9 cellular contexts compared by ENCODE assay signal in genomic region chr11:119091966-119092879, GRCh38. TPM values are rescaled to one million over a fixed set of nuclear protein-coding genes. Genes with fewer than 3 reads are reported as not detected.
DNase-seq lines count a peak whose midpoint lies in the region; ATAC-seq, FAIRE-seq and TF ChIP-seq lines count a peak whose summit lies in the region.
"Had no signal": no experiment of that assay in that cellular context is flagged by ENCODE, and none has a peak within 500 bp of the region (broad histone marks: within the 10 kb centered on the region; RNA-seq: fewer than 3 reads in every experiment).

No MANE protein-coding gene starts in this region.

- H3K27ac ChIP-seq in CD4-positive, alpha-beta memory T cell (ENCODE audit: low read depth, low read length) = no peak overlapping the region
- H3K27ac ChIP-seq in HEK293 (ENCODE audit: extremely low read depth, low read depth, low read length) (peak overlapping the region; percentile 82), keratinocyte (ENCODE audit: control insufficient read depth, insufficient read depth, low read length) (no peak overlapping the region), Peyer's patch (no peak overlapping the region), left lung (peak overlapping the region in 1 of 2 donors; percentile 23), right atrium auricular region (no peak overlapping the region)

- no peak for TF ChIP-seq CTCF in HEK293 (tag by site-specific recombination; IDR thresholded peaks at IDR 0.05)
- no peak for TF ChIP-seq CTCF in keratinocyte (optimal IDR thresholded peaks at IDR 0.05 in 1 of 3, IDR thresholded peaks at IDR 0.05 in 1 of 3, conservative IDR thresholded peaks at IDR 0.05 in 1 of 3; ENCODE audit: extremely low read depth in 1 of 3, insufficient read depth in 2 of 3, low read length in 3 of 3)
- no peak for TF ChIP-seq CTCF in Peyer's patch (IDR thresholded peaks at IDR 0.05)
- no peak for TF ChIP-seq CTCF in left lung (IDR thresholded peaks at IDR 0.05)
- no peak for TF ChIP-seq CTCF in right atrium auricular region (IDR thresholded peaks at IDR 0.05)

- H3K36me3 ChIP-seq in CD4-positive, alpha-beta memory T cell (ENCODE audit: insufficient read depth, low read length) = peaks cover 9% of the 10 kb centered on the region
- H3K36me3 ChIP-seq in HEK293 (ENCODE audit: control insufficient read depth in 2 of 2, insufficient read depth in 1 of 2, low read length in 2 of 2) (peaks cover 0 to 73% of the 10 kb centered on the region in 2 experiments; a peak in 1 of 3 replicates), keratinocyte (ENCODE audit: control insufficient read depth in 2 of 2, extremely low read depth in 1 of 2, insufficient read depth in 2 of 2, low read length in 2 of 2) (peaks cover 29 to 33% of the 10 kb centered on the region in 2 experiments), Peyer's patch (peaks cover 0 to 14% (median 0%) of the 10 kb centered on the region in 3 donors), left lung (peaks cover 0 to 16% of the 10 kb centered on the region in 2 donors), right atrium auricular region (peaks cover 14% of the 10 kb centered on the region)

- intact Hi-C loops in CD4-positive, alpha-beta memory T cell (cut with micrococcal nuclease) = no loop called here
- intact Hi-C loops in left lung (cut with DNase I) = no loop called here

- H3K79me2 ChIP-seq in keratinocyte (ENCODE audit: control insufficient read depth, insufficient read depth, low read length) = peaks cover 37% of the 10 kb centered on the region

- peaks cover 0 to 1% of the 10 kb centered on the region in 2 donors for H3K27me3 Mint-ChIP-seq in CD4-positive, alpha-beta memory T cell
- no peaks in the 10 kb centered on the region for H3K27me3 Mint-ChIP-seq in activated CD4-positive, alpha-beta memory T cell treated with anti-CD3 and anti-CD28 coated beads, Interleukin-2, amount 10 ng/mL, durations not matched to agents 7 days and 5 days

- POLR2A ChIA-PET in CD4-positive, alpha-beta memory T cell (lab: Charles Lee; ENCODE audit: partially characterized antibody) = interaction anchor here (0.8 to 5.9 kb wide), 5 partner anchors 9 to 29 kb away, joined by 3 to 210 read pairs (median 3); partner anchors contain the start of genes C2CD2L, DPAGT1, HINFP and VPS11
- POLR2A ChIA-PET in HEK293 (lab: Yijun Ruan, JAX) = interaction anchor here (0.5 to 2.8 kb wide), 13 partner anchors 8 to 411 kb away, joined by 3 to 20 read pairs (median 4); partner anchors contain the start of genes C2CD2L, DPAGT1, HMBS and MCAM
- POLR2A ChIA-PET in activated CD4-positive, alpha-beta memory T cell treated with anti-CD3 and anti-CD28 coated beads, Interleukin-2, amount 10 ng/mL, durations not matched to agents 7 days and 5 days (lab: Charles Lee) = interaction anchor here (0.6 to 9.7 kb wide), 11 partner anchors 8 to 167 kb away, joined by 3 to 219 read pairs (median 22); partner anchors contain the start of genes C2CD2L, DPAGT1, HINFP and HMBS

- peaks cover 0 to 12% (median 0%) of the 10 kb centered on the region in 8 donors for H3K9me3 Mint-ChIP-seq in CD4-positive, alpha-beta memory T cell
- no peaks in the 10 kb centered on the region for H3K9me3 Mint-ChIP-seq in activated CD4-positive, alpha-beta memory T cell treated with anti-CD3 and anti-CD28 coated beads, Interleukin-2, amount 10 ng/mL, durations not matched to agents 7 days and 5 days

- H3K4me3 ChIP-seq in CD4-positive, alpha-beta memory T cell (ENCODE audit: low read length in 2 of 2) = no peak overlapping the region
- H3K4me3 ChIP-seq in HEK293 (ENCODE audit: low read depth, low read length) = peak overlapping the region; percentile 98
- H3K4me3 ChIP-seq in keratinocyte (ENCODE audit: control insufficient read depth in 2 of 3, extremely low read depth in 1 of 3, insufficient read depth in 2 of 3, low read depth in 1 of 3, low read length in 3 of 3) = no peak overlapping the region
- H3K4me3 ChIP-seq in Peyer's patch = no peak overlapping the region
- H3K4me3 ChIP-seq in left lung = no peak overlapping the region
- no peak overlapping the region for H3K4me3 ChIP-seq in right atrium auricular region

- DNase-seq in CD4-positive, alpha-beta memory T cell = no peak
- no peak for DNase-seq in activated CD4-positive, alpha-beta memory T cell treated with anti-CD3 and anti-CD28 coated beads, Interleukin-2, amount 10 ng/mL, durations not matched to agents 7 days and 5 days
- DNase-seq in keratinocyte (ENCODE audit: low read depth, low spot score) (no peak), Peyer's patch (no peak), GM19239 (ENCODE audit: insufficient read length, low spot score) (no peak), left lung (no peak), right atrium auricular region (ENCODE audit: low spot score) (no peak)

- H3K9ac ChIP-seq in keratinocyte (ENCODE audit: control insufficient read depth, extremely low read depth, insufficient read depth, low read length) = no peak overlapping the region

- H3K36me3 Mint-ChIP-seq in CD4-positive, alpha-beta memory T cell = peaks cover 5 to 26% of the 10 kb centered on the region in 2 donors
- H3K36me3 Mint-ChIP-seq in activated CD4-positive, alpha-beta memory T cell treated with anti-CD3 and anti-CD28 coated beads, Interleukin-2, amount 10 ng/mL, durations not matched to agents 7 days and 5 days (ENCODE audit: low read depth) = peaks cover 55% of the 10 kb centered on the region

- no peaks in the 10 kb centered on the region for H4K20me1 ChIP-seq in keratinocyte (ENCODE audit: control insufficient read depth, extremely low read depth, insufficient read depth, low read length)

- H3K27ac Mint-ChIP-seq in CD4-positive, alpha-beta memory T cell = peak overlapping the region in 4 of 7 donors; percentile 15 to 93 (median 48)
- peak overlapping the region; percentile 65 for H3K27ac Mint-ChIP-seq in activated CD4-positive, alpha-beta memory T cell treated with anti-CD3 and anti-CD28 coated beads, Interleukin-2, amount 10 ng/mL, durations not matched to agents 7 days and 5 days

- FAIRE-seq in keratinocyte (lab: Jason Lieb, UNC) (no peak), GM19239 (lab: Jason Lieb, UNC) (no peak)
- FAIRE-seq: endometrium had no signal

- no peaks in the 10 kb centered on the region for H3K9me3 ChIP-seq in CD4-positive, alpha-beta memory T cell (ENCODE audit: control insufficient read depth in 1 of 2, low read length in 2 of 2)
- H3K9me3 ChIP-seq in HEK293 (ENCODE audit: control insufficient read depth, insufficient read depth, low read depth, low read length) = no peaks in the 10 kb centered on the region
- H3K9me3 ChIP-seq in keratinocyte (ENCODE audit: control insufficient read depth, low read depth, low read length) = no peaks in the 10 kb centered on the region
- no peaks in the 10 kb centered on the region for H3K9me3 ChIP-seq in Peyer's patch
- no peaks in the 10 kb centered on the region for H3K9me3 ChIP-seq in left lung
- H3K9me3 ChIP-seq in right atrium auricular region = no peaks in the 10 kb centered on the region

- peaks cover 27% of the 10 kb centered on the region for H3K4me1 ChIP-seq in CD4-positive, alpha-beta memory T cell (ENCODE audit: insufficient read depth, low read length)
- H3K4me1 ChIP-seq in HEK293 (ENCODE audit: control insufficient read depth, insufficient read depth, low read length) (no peaks in the 10 kb centered on the region), keratinocyte (ENCODE audit: control insufficient read depth, extremely low read depth, insufficient read depth, low read length) (peaks cover 25% of the 10 kb centered on the region), Peyer's patch (peaks cover 0 to 21% (median 8%) of the 10 kb centered on the region in 4 donors), left lung (peaks cover 17 to 48% of the 10 kb centered on the region in 2 donors), right atrium auricular region (peaks cover 0 to 26% of the 10 kb centered on the region in 2 donors)

- H3K4me1 Mint-ChIP-seq in CD4-positive, alpha-beta memory T cell = peaks cover 16 to 45% (median 24%) of the 10 kb centered on the region in 4 donors
- peaks cover 75% of the 10 kb centered on the region for H3K4me1 Mint-ChIP-seq in activated CD4-positive, alpha-beta memory T cell treated with anti-CD3 and anti-CD28 coated beads, Interleukin-2, amount 10 ng/mL, durations not matched to agents 7 days and 5 days

- no peak for ATAC-seq in left lung

- no peaks in the 10 kb centered on the region for H3K27me3 ChIP-seq in CD4-positive, alpha-beta memory T cell (ENCODE audit: insufficient read depth, low read length)
- H3K27me3 ChIP-seq in keratinocyte (ENCODE audit: control insufficient read depth, extremely low read depth, insufficient read depth, low read length) (no peaks in the 10 kb centered on the region), Peyer's patch (no peaks in the 10 kb centered on the region), left lung (no peaks in the 10 kb centered on the region), right atrium auricular region (no peaks in the 10 kb centered on the region)

- H2AFZ ChIP-seq in keratinocyte (ENCODE audit: control insufficient read depth, low read length) = no peak overlapping the region

- CTCF ChIA-PET in CD4-positive, alpha-beta memory T cell (lab: Charles Lee; ENCODE audit: partially characterized antibody) = interaction anchor here (0.7 kb wide), 1 partner anchor 98 kb away, joined by 3 read pairs; no protein-coding TSS in a partner anchor
- CTCF ChIA-PET in HEK293 (lab: Yijun Ruan, JAX) = interaction anchor here (0.6 to 0.8 kb wide), 3 partner anchors 104 to 369 kb away, joined by 3 to 4 read pairs (median 3); no protein-coding TSS in a partner anchor
- CTCF ChIA-PET in activated CD4-positive, alpha-beta memory T cell treated with anti-CD3 and anti-CD28 coated beads, Interleukin-2, amount 10 ng/mL, durations not matched to agents 7 days and 5 days (lab: Charles Lee) = interaction anchor here (1.1 to 2.2 kb wide), 3 partner anchors 10 to 231 kb away, joined by 3 to 6 read pairs (median 4); partner anchors contain the start of genes DPAGT1 and VPS11

- dilution Hi-C loops in keratinocyte (cut with MboI; ENCODE audit: extremely low pct_ligation_motif_present, low sequenced_read_pairs) = no loop called here

- peak overlapping the region; percentile 96 for H3K4me2 ChIP-seq in keratinocyte (ENCODE audit: control insufficient read depth, extremely low read depth, insufficient read depth, low read depth, low read length)

- H3K9me1 ChIP-seq in keratinocyte (ENCODE audit: control insufficient read depth, extremely low read depth, insufficient read depth, low read length) = no peaks in the 10 kb centered on the region

- no peak for TF ChIP-seq POLR2A in Peyer's patch (IDR thresholded peaks at IDR 0.05)

- H3K4me3 Mint-ChIP-seq in CD4-positive, alpha-beta memory T cell = peak overlapping the region in 5 of 8 donors; percentile 1 to 49 (median 36)
- H3K4me3 Mint-ChIP-seq in activated CD4-positive, alpha-beta memory T cell treated with anti-CD3 and anti-CD28 coated beads, Interleukin-2, amount 10 ng/mL, durations not matched to agents 7 days and 5 days = peak overlapping the region; percentile 93

RNA-seq across cellular contexts. Expression of gene HMBS, which starts 7.5 kb away (rescaled TPM):
- 1 to 10 TPM; 5.1 to 5.8 TPM for total RNA-seq in CD4-positive, alpha-beta memory T cell
- polyA plus RNA-seq in CD4-positive, alpha-beta memory T cell = 10 to 100 TPM; 17.7 to 21.2 TPM
- total RNA-seq in activated CD4-positive, alpha-beta memory T cell treated with anti-CD3 and anti-CD28 coated beads, Interleukin-2, amount 10 ng/mL, durations not matched to agents 7 days and 5 days = 10 to 100 TPM; 17.3 to 18.8 TPM
- polyA plus RNA-seq in keratinocyte = 43.5 to 52.0 TPM (median 48.7 TPM) in 3 replicates
- polyA plus RNA-seq in keratinocyte (2011; ENCODE audit: low read depth) = 13.8 TPM
- polyA plus RNA-seq in keratinocyte (2011; cell fraction: cytosol; rRNA removed) = 40.8 and 42.6 TPM in 2 replicates
- 39.2 and 43.5 TPM in 2 replicates for polyA plus RNA-seq in keratinocyte (2011; cell fraction: nucleus; rRNA removed)
- 19.8 and 42.8 TPM in 2 replicates for polyA plus RNA-seq in keratinocyte (2012; ENCODE audit: low replicate concordance)
- 35.2 to 44.8 TPM (median 38.1 TPM) in 3 replicates for polyA minus RNA-seq in keratinocyte
- polyA minus RNA-seq in keratinocyte (2011; cell fraction: cytosol; rRNA and poly(A)+ RNA removed) = 29.9 TPM
- 14.7 and 15.7 TPM in 2 replicates for polyA minus RNA-seq in keratinocyte (2011; cell fraction: nucleus; rRNA and poly(A)+ RNA removed)
- total RNA-seq in Peyer's patch (10 to 100 TPM; 10.7 to 21.7 (median 15.0) TPM), left lung (10 to 100 TPM; 16.5 to 32.0 TPM), right atrium auricular region (10 to 100 TPM in 1 of 2 donors, 1 to 10 TPM in 1; 4.9 to 13.3 TPM)

RNA-seq across cellular contexts. Expression of gene DPAGT1, which starts 9.4 kb away (rescaled TPM):
- 10 to 100 TPM; 52.0 to 52.3 TPM for total RNA-seq in CD4-positive, alpha-beta memory T cell
- polyA plus RNA-seq in CD4-positive, alpha-beta memory T cell = 10 to 100 TPM; 32.9 to 52.3 TPM
- total RNA-seq in activated CD4-positive, alpha-beta memory T cell treated with anti-CD3 and anti-CD28 coated beads, Interleukin-2, amount 10 ng/mL, durations not matched to agents 7 days and 5 days = 10 to 100 TPM; 57.3 to 58.4 TPM
- 59.7 to 75.4 TPM (median 60.4 TPM) in 3 replicates for polyA plus RNA-seq in keratinocyte
- polyA plus RNA-seq in keratinocyte (2011; ENCODE audit: low read depth) = 10.2 TPM
- polyA plus RNA-seq in keratinocyte (2011; cell fraction: cytosol; rRNA removed) = 35.9 and 52.5 TPM in 2 replicates
- polyA plus RNA-seq in keratinocyte (2011; cell fraction: nucleus; rRNA removed) = 189 and 239 TPM in 2 replicates
- polyA plus RNA-seq in keratinocyte (2012; ENCODE audit: low replicate concordance) = 28.4 and 34.3 TPM in 2 replicates
- polyA minus RNA-seq in keratinocyte = 91.8 to 112 TPM (median 99.5 TPM) in 3 replicates
- polyA minus RNA-seq in keratinocyte (2011; cell fraction: cytosol; rRNA and poly(A)+ RNA removed) = 50.5 TPM
- 85.9 and 92.7 TPM in 2 replicates for polyA minus RNA-seq in keratinocyte (2011; cell fraction: nucleus; rRNA and poly(A)+ RNA removed)
- total RNA-seq in Peyer's patch (10 to 100 TPM; 10.7 to 38.6 (median 33.1) TPM), left lung (10 to 100 TPM; 50.3 to 56.2 TPM), right atrium auricular region (10 to 100 TPM; 15.8 to 18.6 TPM)

RNA-seq across cellular contexts. Expression of gene C2CD2L, which starts 14.9 kb away (rescaled TPM):
- total RNA-seq in CD4-positive, alpha-beta memory T cell = 10 to 100 TPM; 35.2 to 37.5 TPM
- 10 to 100 TPM in 1 of 2 donors, 1 to 10 TPM in 1; 2.6 to 13.3 TPM for polyA plus RNA-seq in CD4-positive, alpha-beta memory T cell
- 10 to 100 TPM; 28.5 to 29.2 TPM for total RNA-seq in activated CD4-positive, alpha-beta memory T cell treated with anti-CD3 and anti-CD28 coated beads, Interleukin-2, amount 10 ng/mL, durations not matched to agents 7 days and 5 days
- 2.8 to 3.6 TPM (median 2.9 TPM) in 3 replicates for polyA plus RNA-seq in keratinocyte
- polyA plus RNA-seq in keratinocyte (2011; ENCODE audit: low read depth) = 12.0 TPM
- polyA plus RNA-seq in keratinocyte (2011; cell fraction: cytosol; rRNA removed) = 2.0 and 2.2 TPM in 2 replicates
- polyA plus RNA-seq in keratinocyte (2011; cell fraction: nucleus; rRNA removed) = 7.9 and 10.3 TPM in 2 replicates
- 3.8 and 8.4 TPM in 2 replicates for polyA plus RNA-seq in keratinocyte (2012; ENCODE audit: low replicate concordance)
- polyA minus RNA-seq in keratinocyte = 4.4 to 11.3 TPM (median 5.4 TPM) in 3 replicates
- 4.2 TPM for polyA minus RNA-seq in keratinocyte (2011; cell fraction: cytosol; rRNA and poly(A)+ RNA removed)
- 7.7 and 8.5 TPM in 2 replicates for polyA minus RNA-seq in keratinocyte (2011; cell fraction: nucleus; rRNA and poly(A)+ RNA removed)
- total RNA-seq in Peyer's patch = 100 to 1,000 TPM in 1 of 4 donors, 10 to 100 TPM in 3; 13.2 to 107 (median 81.8) TPM
- 10 to 100 TPM; 16.6 to 18.6 TPM for total RNA-seq in left lung
- 10 to 100 TPM; 10.0 to 14.2 TPM for total RNA-seq in right atrium auricular region

RNA-seq across cellular contexts. Expression of gene VPS11, which starts 24.6 kb away (rescaled TPM):
- 10 to 100 TPM; 56.2 to 61.2 TPM for total RNA-seq in CD4-positive, alpha-beta memory T cell
- polyA plus RNA-seq in CD4-positive, alpha-beta memory T cell = 10 to 100 TPM; 36.0 to 61.7 TPM
- total RNA-seq in activated CD4-positive, alpha-beta memory T cell treated with anti-CD3 and anti-CD28 coated beads, Interleukin-2, amount 10 ng/mL, durations not matched to agents 7 days and 5 days = 10 to 100 TPM; 30.6 to 36.1 TPM
- 9.0 to 18.9 TPM (median 12.1 TPM) in 3 replicates for polyA plus RNA-seq in keratinocyte
- 21.7 TPM for polyA plus RNA-seq in keratinocyte (2011; ENCODE audit: low read depth)
- 9.2 and 12.5 TPM in 2 replicates for polyA plus RNA-seq in keratinocyte (2011; cell fraction: cytosol; rRNA removed)
- 22.8 and 28.2 TPM in 2 replicates for polyA plus RNA-seq in keratinocyte (2011; cell fraction: nucleus; rRNA removed)
- 18.6 and 44.7 TPM in 2 replicates for polyA plus RNA-seq in keratinocyte (2012; ENCODE audit: low replicate concordance)
- 24.4 to 37.2 TPM (median 29.3 TPM) in 3 replicates for polyA minus RNA-seq in keratinocyte
- 13.2 TPM for polyA minus RNA-seq in keratinocyte (2011; cell fraction: cytosol; rRNA and poly(A)+ RNA removed)
- 11.3 and 15.9 TPM in 2 replicates for polyA minus RNA-seq in keratinocyte (2011; cell fraction: nucleus; rRNA and poly(A)+ RNA removed)
- 10 to 100 TPM; 26.3 to 72.6 (median 37.2) TPM for total RNA-seq in Peyer's patch
- total RNA-seq in left lung = 10 to 100 TPM; 30.5 to 35.0 TPM
- 10 to 100 TPM; 22.0 to 23.7 TPM for total RNA-seq in right atrium auricular region

RNA-seq across cellular contexts. Expression of gene HINFP, which starts 29.2 kb away (rescaled TPM):
- 10 to 100 TPM; 70.8 to 75.3 TPM for total RNA-seq in CD4-positive, alpha-beta memory T cell
- 10 to 100 TPM in 1 of 2 donors, 1 to 10 TPM in 1; 9.3 to 16.0 TPM for polyA plus RNA-seq in CD4-positive, alpha-beta memory T cell
- total RNA-seq in activated CD4-positive, alpha-beta memory T cell treated with anti-CD3 and anti-CD28 coated beads, Interleukin-2, amount 10 ng/mL, durations not matched to agents 7 days and 5 days = 10 to 100 TPM; 36.6 to 36.7 TPM
- polyA plus RNA-seq in keratinocyte = 15.6 to 21.9 TPM (median 18.5 TPM) in 3 replicates
- polyA plus RNA-seq in keratinocyte (2011; ENCODE audit: low read depth) = 28.1 TPM
- polyA plus RNA-seq in keratinocyte (2011; cell fraction: cytosol; rRNA removed) = 11.0 and 11.4 TPM in 2 replicates
- 54.0 and 55.8 TPM in 2 replicates for polyA plus RNA-seq in keratinocyte (2011; cell fraction: nucleus; rRNA removed)
- 9.9 and 22.4 TPM in 2 replicates for polyA plus RNA-seq in keratinocyte (2012; ENCODE audit: low replicate concordance)
- polyA minus RNA-seq in keratinocyte = 18.5 to 47.8 TPM (median 31.0 TPM) in 3 replicates
- polyA minus RNA-seq in keratinocyte (2011; cell fraction: cytosol; rRNA and poly(A)+ RNA removed) = 18.8 TPM
- 13.1 and 29.6 TPM in 2 replicates for polyA minus RNA-seq in keratinocyte (2011; cell fraction: nucleus; rRNA and poly(A)+ RNA removed)
- total RNA-seq in Peyer's patch (10 to 100 TPM; 28.1 to 67.9 (median 49.0) TPM), left lung (10 to 100 TPM; 21.6 to 22.2 TPM), right atrium auricular region (10 to 100 TPM; 11.2 to 18.1 TPM)
